In the genomic region with DNA sequence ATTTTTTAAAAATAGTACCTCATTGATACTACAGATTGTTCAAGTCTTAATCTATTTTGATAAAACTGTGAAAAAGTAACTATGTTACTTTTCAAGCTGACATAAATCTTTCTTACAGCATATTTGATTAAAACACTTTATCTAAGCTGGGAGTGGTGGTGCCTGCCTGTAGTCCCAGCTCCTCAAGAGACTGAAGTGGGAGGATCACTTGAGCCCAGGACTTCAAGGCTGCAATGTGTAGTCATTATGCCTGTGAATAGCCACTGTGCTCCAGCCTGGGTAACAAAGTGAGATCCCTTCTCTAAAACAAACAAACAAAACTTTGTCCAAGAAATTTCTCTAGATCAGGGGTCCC, we compare ENCODE assay signal across 2 cellular contexts.
TF ChIP-seq lines count a peak whose summit lies in the region.

No MANE protein-coding gene starts in this region.

TF ChIP-seq in SK-N-SH treated with all-trans-retinoic acid at 6 μM for 48 hours, 23 proteins besides CTCF, POLR2A, EP300 and RAD21 (continued from another document):
- TF ChIP-seq, protein P1, sequence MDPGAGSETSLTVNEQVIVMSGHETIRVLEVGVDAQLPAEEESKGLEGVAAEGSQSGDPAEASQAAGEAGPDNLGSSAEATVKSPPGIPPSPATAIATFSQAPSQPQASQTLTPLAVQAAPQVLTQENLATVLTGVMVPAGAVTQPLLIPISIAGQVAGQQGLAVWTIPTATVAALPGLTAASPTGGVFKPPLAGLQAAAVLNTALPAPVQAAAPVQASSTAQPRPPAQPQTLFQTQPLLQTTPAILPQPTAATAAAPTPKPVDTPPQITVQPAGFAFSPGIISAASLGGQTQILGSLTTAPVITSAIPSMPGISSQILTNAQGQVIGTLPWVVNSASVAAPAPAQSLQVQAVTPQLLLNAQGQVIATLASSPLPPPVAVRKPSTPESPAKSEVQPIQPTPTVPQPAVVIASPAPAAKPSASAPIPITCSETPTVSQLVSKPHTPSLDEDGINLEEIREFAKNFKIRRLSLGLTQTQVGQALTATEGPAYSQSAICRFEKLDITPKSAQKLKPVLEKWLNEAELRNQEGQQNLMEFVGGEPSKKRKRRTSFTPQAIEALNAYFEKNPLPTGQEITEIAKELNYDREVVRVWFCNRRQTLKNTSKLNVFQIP (CRISPR knock-in tag; IDR thresholded peaks at IDR 0.05; ENCODE audit: borderline replicate concordance, low read depth) = no peak
- TF ChIP-seq, protein P2, sequence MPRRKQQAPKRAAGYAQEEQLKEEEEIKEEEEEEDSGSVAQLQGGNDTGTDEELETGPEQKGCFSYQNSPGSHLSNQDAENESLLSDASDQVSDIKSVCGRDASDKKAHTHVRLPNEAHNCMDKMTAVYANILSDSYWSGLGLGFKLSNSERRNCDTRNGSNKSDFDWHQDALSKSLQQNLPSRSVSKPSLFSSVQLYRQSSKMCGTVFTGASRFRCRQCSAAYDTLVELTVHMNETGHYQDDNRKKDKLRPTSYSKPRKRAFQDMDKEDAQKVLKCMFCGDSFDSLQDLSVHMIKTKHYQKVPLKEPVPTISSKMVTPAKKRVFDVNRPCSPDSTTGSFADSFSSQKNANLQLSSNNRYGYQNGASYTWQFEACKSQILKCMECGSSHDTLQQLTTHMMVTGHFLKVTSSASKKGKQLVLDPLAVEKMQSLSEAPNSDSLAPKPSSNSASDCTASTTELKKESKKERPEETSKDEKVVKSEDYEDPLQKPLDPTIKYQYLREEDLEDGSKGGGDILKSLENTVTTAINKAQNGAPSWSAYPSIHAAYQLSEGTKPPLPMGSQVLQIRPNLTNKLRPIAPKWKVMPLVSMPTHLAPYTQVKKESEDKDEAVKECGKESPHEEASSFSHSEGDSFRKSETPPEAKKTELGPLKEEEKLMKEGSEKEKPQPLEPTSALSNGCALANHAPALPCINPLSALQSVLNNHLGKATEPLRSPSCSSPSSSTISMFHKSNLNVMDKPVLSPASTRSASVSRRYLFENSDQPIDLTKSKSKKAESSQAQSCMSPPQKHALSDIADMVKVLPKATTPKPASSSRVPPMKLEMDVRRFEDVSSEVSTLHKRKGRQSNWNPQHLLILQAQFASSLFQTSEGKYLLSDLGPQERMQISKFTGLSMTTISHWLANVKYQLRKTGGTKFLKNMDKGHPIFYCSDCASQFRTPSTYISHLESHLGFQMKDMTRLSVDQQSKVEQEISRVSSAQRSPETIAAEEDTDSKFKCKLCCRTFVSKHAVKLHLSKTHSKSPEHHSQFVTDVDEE (CRISPR knock-in tag; IDR thresholded peaks at IDR 0.05) = no peak
- TF ChIP-seq, protein P3, sequence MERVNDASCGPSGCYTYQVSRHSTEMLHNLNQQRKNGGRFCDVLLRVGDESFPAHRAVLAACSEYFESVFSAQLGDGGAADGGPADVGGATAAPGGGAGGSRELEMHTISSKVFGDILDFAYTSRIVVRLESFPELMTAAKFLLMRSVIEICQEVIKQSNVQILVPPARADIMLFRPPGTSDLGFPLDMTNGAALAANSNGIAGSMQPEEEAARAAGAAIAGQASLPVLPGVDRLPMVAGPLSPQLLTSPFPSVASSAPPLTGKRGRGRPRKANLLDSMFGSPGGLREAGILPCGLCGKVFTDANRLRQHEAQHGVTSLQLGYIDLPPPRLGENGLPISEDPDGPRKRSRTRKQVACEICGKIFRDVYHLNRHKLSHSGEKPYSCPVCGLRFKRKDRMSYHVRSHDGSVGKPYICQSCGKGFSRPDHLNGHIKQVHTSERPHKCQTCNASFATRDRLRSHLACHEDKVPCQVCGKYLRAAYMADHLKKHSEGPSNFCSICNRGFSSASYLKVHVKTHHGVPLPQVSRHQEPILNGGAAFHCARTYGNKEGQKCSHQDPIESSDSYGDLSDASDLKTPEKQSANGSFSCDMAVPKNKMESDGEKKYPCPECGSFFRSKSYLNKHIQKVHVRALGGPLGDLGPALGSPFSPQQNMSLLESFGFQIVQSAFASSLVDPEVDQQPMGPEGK (CRISPR knock-in tag; IDR thresholded peaks at IDR 0.05; ENCODE audit: borderline replicate concordance) = no peak

TF ChIP-seq in neural cell, 6 proteins besides CTCF, POLR2A, EP300 and RAD21 (continued from another document):
- TF ChIP-seq, protein P4, sequence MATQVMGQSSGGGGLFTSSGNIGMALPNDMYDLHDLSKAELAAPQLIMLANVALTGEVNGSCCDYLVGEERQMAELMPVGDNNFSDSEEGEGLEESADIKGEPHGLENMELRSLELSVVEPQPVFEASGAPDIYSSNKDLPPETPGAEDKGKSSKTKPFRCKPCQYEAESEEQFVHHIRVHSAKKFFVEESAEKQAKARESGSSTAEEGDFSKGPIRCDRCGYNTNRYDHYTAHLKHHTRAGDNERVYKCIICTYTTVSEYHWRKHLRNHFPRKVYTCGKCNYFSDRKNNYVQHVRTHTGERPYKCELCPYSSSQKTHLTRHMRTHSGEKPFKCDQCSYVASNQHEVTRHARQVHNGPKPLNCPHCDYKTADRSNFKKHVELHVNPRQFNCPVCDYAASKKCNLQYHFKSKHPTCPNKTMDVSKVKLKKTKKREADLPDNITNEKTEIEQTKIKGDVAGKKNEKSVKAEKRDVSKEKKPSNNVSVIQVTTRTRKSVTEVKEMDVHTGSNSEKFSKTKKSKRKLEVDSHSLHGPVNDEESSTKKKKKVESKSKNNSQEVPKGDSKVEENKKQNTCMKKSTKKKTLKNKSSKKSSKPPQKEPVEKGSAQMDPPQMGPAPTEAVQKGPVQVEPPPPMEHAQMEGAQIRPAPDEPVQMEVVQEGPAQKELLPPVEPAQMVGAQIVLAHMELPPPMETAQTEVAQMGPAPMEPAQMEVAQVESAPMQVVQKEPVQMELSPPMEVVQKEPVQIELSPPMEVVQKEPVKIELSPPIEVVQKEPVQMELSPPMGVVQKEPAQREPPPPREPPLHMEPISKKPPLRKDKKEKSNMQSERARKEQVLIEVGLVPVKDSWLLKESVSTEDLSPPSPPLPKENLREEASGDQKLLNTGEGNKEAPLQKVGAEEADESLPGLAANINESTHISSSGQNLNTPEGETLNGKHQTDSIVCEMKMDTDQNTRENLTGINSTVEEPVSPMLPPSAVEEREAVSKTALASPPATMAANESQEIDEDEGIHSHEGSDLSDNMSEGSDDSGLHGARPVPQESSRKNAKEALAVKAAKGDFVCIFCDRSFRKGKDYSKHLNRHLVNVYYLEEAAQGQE (IDR thresholded peaks at IDR 0.05; ENCODE audit: borderline replicate concordance) = no peak
- no peak for TF ChIP-seq SMC3 (conservative IDR thresholded peaks at IDR 0.05; ENCODE audit: poor library complexity)
- no peak for TF ChIP-seq EZH2 (IDR thresholded peaks at IDR 0.05; ENCODE audit: borderline replicate concordance, insufficient read depth, low read length, poor library complexity, severe bottlenecking)
- no peak for TF ChIP-seq TAF1 (IDR thresholded peaks at IDR 0.05; ENCODE audit: low read depth)
